20 cellular contexts compared by ENCODE assay signal in the genomic region with DNA sequence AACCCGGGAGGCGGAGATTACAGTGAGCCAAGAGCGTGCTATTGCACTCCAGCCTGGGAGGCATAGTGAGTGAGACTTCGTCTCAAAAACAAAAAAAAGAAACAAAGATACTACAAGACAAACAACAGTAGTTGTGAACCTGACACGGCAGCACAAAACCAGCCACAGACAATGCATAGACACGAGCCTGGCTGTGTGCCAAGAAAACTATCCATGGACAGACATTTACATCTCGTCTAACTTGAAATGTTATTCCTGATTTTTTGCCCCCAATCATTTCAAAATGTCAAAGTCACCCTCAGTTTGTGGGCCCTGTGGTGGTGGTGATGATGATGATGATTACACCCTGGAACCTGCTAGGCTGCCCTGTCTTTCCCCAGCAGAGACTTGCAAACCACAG. TPM values are rescaled to one million over a fixed set of nuclear protein-coding genes. Genes with fewer than 3 reads are reported as not detected.
DNase-seq lines count a peak whose midpoint lies in the region; ATAC-seq and TF ChIP-seq lines count a peak whose summit lies in the region.
"Had no signal": no experiment of that assay in that cellular context is flagged by ENCODE, and none has a peak within 500 bp of the region (broad histone marks: within the 10 kb centered on the region; RNA-seq: fewer than 3 reads in every experiment).

No MANE protein-coding gene starts in this region.

- no peak for TF ChIP-seq EP300 in suprapubic skin (IDR thresholded peaks at IDR 0.05)

- no peaks in the 10 kb centered on the region for H3K9me3 Mint-ChIP-seq in activated T-helper 17 cell treated with anti-CD3 and anti-CD28 coated beads, Interleukin-2, amount 50 U/mL, for 72 hours
- no peaks in the 10 kb centered on the region for H3K9me3 Mint-ChIP-seq in activated CD8-positive, alpha-beta T cell treated with anti-CD3 and anti-CD28 coated beads for 36 hours
- H3K9me3 Mint-ChIP-seq: activated T-cell treated with anti-CD3 and anti-CD28 coated beads, Interleukin-2, amount 50 U/mL, for 4 hours had no signal

- no peak overlapping the region for H3K9ac ChIP-seq in muscle layer of colon (ENCODE audit: low read length)

- peaks cover 5% of the 10 kb centered on the region for H3K4me1 Mint-ChIP-seq in activated T-helper 17 cell treated with anti-CD3 and anti-CD28 coated beads, Interleukin-2, amount 50 U/mL, for 72 hours
- peaks cover 41% of the 10 kb centered on the region for H3K4me1 Mint-ChIP-seq in activated CD8-positive, alpha-beta T cell treated with anti-CD3 and anti-CD28 coated beads for 36 hours (ENCODE audit: low read depth)

- intact Hi-C loops in Right ventricle myocardium superior (cut with DNase I): no loop called here
- intact Hi-C loops in activated CD8-positive, alpha-beta T cell treated with anti-CD3 and anti-CD28 coated beads for 36 hours (cut with micrococcal nuclease): no loop called here

- peak overlapping the region; percentile 19 for H3K27ac Mint-ChIP-seq in activated T-helper 17 cell treated with anti-CD3 and anti-CD28 coated beads, Interleukin-2, amount 50 U/mL, for 72 hours
- no peak overlapping the region for H3K27ac Mint-ChIP-seq in activated CD8-positive, alpha-beta T cell treated with anti-CD3 and anti-CD28 coated beads for 36 hours

- peaks cover 89% of the 10 kb centered on the region for H3K36me3 Mint-ChIP-seq in activated T-helper 17 cell treated with anti-CD3 and anti-CD28 coated beads, Interleukin-2, amount 50 U/mL, for 72 hours (ENCODE audit: low read depth)
- H3K36me3 Mint-ChIP-seq in activated CD8-positive, alpha-beta T cell treated with anti-CD3 and anti-CD28 coated beads for 36 hours (ENCODE audit: low read depth): peaks cover 51% of the 10 kb centered on the region

- no peaks in the 10 kb centered on the region for H3K27me3 Mint-ChIP-seq in activated T-helper 17 cell treated with anti-CD3 and anti-CD28 coated beads, Interleukin-2, amount 50 U/mL, for 72 hours
- no peaks in the 10 kb centered on the region for H3K27me3 Mint-ChIP-seq in activated CD8-positive, alpha-beta T cell treated with anti-CD3 and anti-CD28 coated beads for 36 hours

- no peak for DNase-seq in cardiac muscle cell (ENCODE audit: low read depth in 1 of 2, low spot score in 1 of 2)
- DNase-seq in Right ventricle myocardium superior: no peak
- DNase-seq in suprapubic skin (ENCODE audit: low spot score in 2 of 2): no peak
- DNase-seq in NCI-H82 treated with DMSO at 0.1 percent for 48 hours (lab: John Stamatoyannopoulos, UW; ENCODE audit: unreplicated experiment): no peak
- no peak for DNase-seq in activated CD8-positive, alpha-beta T cell treated with anti-CD3 and anti-CD28 coated beads for 36 hours
- DNase-seq: activated CD4-positive, alpha-beta T cell treated with anti-CD3 and anti-CD28 coated beads for 48 hours; activated T-cell treated with anti-CD3 and anti-CD28 coated beads, Interleukin-2, amount 50 U/mL, for 4 hours; amniotic stem cell; foreskin fibroblast; Karpas-422; midbrain; NK-92 treated with Interleukin-12 subunit alpha and Interleukin-12 subunit beta, amount 100 ng/mL, for 24 hours; nucleus accumbens had no signal

- ATAC-seq in Right ventricle myocardium superior (ENCODE audit: poor library complexity): no peak
- no peak for ATAC-seq in activated T-helper 17 cell treated with anti-CD3 and anti-CD28 coated beads, Interleukin-2, amount 50 U/mL, for 72 hours (replicated peaks)
- ATAC-seq in HG03520 (IDR thresholded peaks at IDR 0.05; ENCODE audit: unreplicated experiment): no peak
- no peak for ATAC-seq in activated CD8-positive, alpha-beta T cell treated with anti-CD3 and anti-CD28 coated beads for 36 hours
- ATAC-seq: activated T-cell treated with anti-CD3 and anti-CD28 coated beads, Interleukin-2, amount 50 U/mL, for 4 hours had no signal

- TF ChIP-seq POLR2A in suprapubic skin (IDR thresholded peaks at IDR 0.05): no peak

- H3K36me3 ChIP-seq in cardiac muscle cell (peaks cover 43% of the 10 kb centered on the region), muscle layer of colon (ENCODE audit: insufficient read depth, low read length) (peaks cover 80% of the 10 kb centered on the region), suprapubic skin (peaks cover 74% of the 10 kb centered on the region)

- peak overlapping the region; percentile 86 for H3K27ac ChIP-seq in cardiac muscle cell
- peak overlapping the region; percentile 12 for H3K27ac ChIP-seq in muscle layer of colon (ENCODE audit: low read depth, low read length)
- H3K27ac ChIP-seq in suprapubic skin: no peak overlapping the region

- 57% methylated on average over 7 of the region's 7 CpGs for WGBS in suprapubic skin

- no peak for TF ChIP-seq CTCF in cardiac muscle cell (IDR thresholded peaks at IDR 0.05; ENCODE audit: low read depth, low read length)
- no peak for TF ChIP-seq CTCF in suprapubic skin (IDR thresholded peaks at IDR 0.05)
- no peak for TF ChIP-seq CTCF in activated CD8-positive, alpha-beta T cell treated with anti-CD3 and anti-CD28 coated beads for 36 hours (IDR thresholded peaks at IDR 0.05)

- no peaks in the 10 kb centered on the region for H3K9me3 ChIP-seq in cardiac muscle cell (ENCODE audit: low read depth)
- no peaks in the 10 kb centered on the region for H3K9me3 ChIP-seq in muscle layer of colon (ENCODE audit: low read length)
- H3K9me3 ChIP-seq in suprapubic skin: no peaks in the 10 kb centered on the region
- H3K9me3 ChIP-seq: HAP-1 had no signal

- CTCF ChIA-PET in activated CD8-positive, alpha-beta T cell treated with anti-CD3 and anti-CD28 coated beads for 36 hours (lab: Charles Lee): no interaction called here

- no peak overlapping the region for H3K4me3 ChIP-seq in cardiac muscle cell
- H3K4me3 ChIP-seq in muscle layer of colon (ENCODE audit: low read depth in 1 of 2, low read length in 2 of 2): peak overlapping the region; percentile 15 to 16
- peak overlapping the region; percentile 98 for H3K4me3 ChIP-seq in suprapubic skin
- H3K4me3 ChIP-seq: HAP-1, skin epidermis had no signal

- H3K4me1 ChIP-seq in cardiac muscle cell (ENCODE audit: low read depth): peaks cover 31% of the 10 kb centered on the region
- H3K4me1 ChIP-seq in muscle layer of colon (ENCODE audit: insufficient read depth, low read length): peaks cover 39% of the 10 kb centered on the region
- peaks cover 56% of the 10 kb centered on the region for H3K4me1 ChIP-seq in suprapubic skin

- POLR2A ChIA-PET in activated CD8-positive, alpha-beta T cell treated with anti-CD3 and anti-CD28 coated beads for 36 hours (lab: Charles Lee): interaction anchor here (1.3 kb wide), 1 partner anchor 11 kb away, joined by 3 read pairs; no protein-coding TSS in a partner anchor

- H3K4me3 Mint-ChIP-seq in activated T-helper 17 cell treated with anti-CD3 and anti-CD28 coated beads, Interleukin-2, amount 50 U/mL, for 72 hours: no peak overlapping the region
- no peak overlapping the region for H3K4me3 Mint-ChIP-seq in activated CD8-positive, alpha-beta T cell treated with anti-CD3 and anti-CD28 coated beads for 36 hours
- H3K4me3 Mint-ChIP-seq: activated T-cell treated with anti-CD3 and anti-CD28 coated beads, Interleukin-2, amount 50 U/mL, for 4 hours had no signal

- H3K27me3 ChIP-seq in cardiac muscle cell (no peaks in the 10 kb centered on the region), muscle layer of colon (ENCODE audit: control insufficient read depth in 1 of 2, insufficient read depth in 2 of 2, low read length in 2 of 2) (no peaks in the 10 kb centered on the region), suprapubic skin (no peaks in the 10 kb centered on the region)

RNA-seq across cellular contexts. Expression of a gene that starts 6.3 kb away (rescaled TPM):
- total RNA-seq in cardiac muscle cell (62.7 and 90.5 TPM in 2 replicates), Right ventricle myocardium superior (111 TPM), suprapubic skin (100 to 1,000 TPM; 105 to 125 (median 118) TPM)
- polyA plus RNA-seq in cardiac muscle cell: 37.3 and 40.6 TPM in 2 replicates
- total RNA-seq in activated T-helper 17 cell treated with anti-CD3 and anti-CD28 coated beads, Interleukin-2, amount 50 U/mL, for 72 hours: 10 to 100 TPM; 32.3 to 35.3 TPM
- 10 to 100 TPM; 17.9 to 18.1 TPM for total RNA-seq in activated CD8-positive, alpha-beta T cell treated with anti-CD3 and anti-CD28 coated beads for 36 hours

RNA-seq across cellular contexts. Expression of a gene that starts 16.6 kb away (rescaled TPM):
- 38.5 and 46.3 TPM in 2 replicates for total RNA-seq in cardiac muscle cell
- polyA plus RNA-seq in cardiac muscle cell: 22.4 and 28.8 TPM in 2 replicates
- total RNA-seq in Right ventricle myocardium superior: 11.7 TPM
- total RNA-seq in activated T-helper 17 cell treated with anti-CD3 and anti-CD28 coated beads, Interleukin-2, amount 50 U/mL, for 72 hours: 10 to 100 TPM; 22.0 to 28.5 TPM
- 10 to 100 TPM; 17.8 to 26.7 (median 21.6) TPM for total RNA-seq in suprapubic skin
- 10 to 100 TPM; 22.4 to 32.1 TPM for total RNA-seq in activated CD8-positive, alpha-beta T cell treated with anti-CD3 and anti-CD28 coated beads for 36 hours

RNA-seq across cellular contexts. Expression of a gene that starts 17.2 kb away (rescaled TPM):
- total RNA-seq in cardiac muscle cell (20.6 and 31.6 TPM in 2 replicates), Right ventricle myocardium superior (8.6 TPM), suprapubic skin (10 to 100 TPM; 12.6 to 21.7 (median 17.0) TPM)
- polyA plus RNA-seq in cardiac muscle cell: 16.8 and 25.9 TPM in 2 replicates
- 10 to 100 TPM; 14.8 to 23.7 TPM for total RNA-seq in activated T-helper 17 cell treated with anti-CD3 and anti-CD28 coated beads, Interleukin-2, amount 50 U/mL, for 72 hours
- 10 to 100 TPM; 12.5 to 14.8 TPM for total RNA-seq in activated CD8-positive, alpha-beta T cell treated with anti-CD3 and anti-CD28 coated beads for 36 hours

RNA-seq across cellular contexts. Expression of a gene that starts 28.3 kb away (rescaled TPM):
- total RNA-seq in cardiac muscle cell (46.0 and 55.5 TPM in 2 replicates), Right ventricle myocardium superior (11.5 TPM), suprapubic skin (10 to 100 TPM; 13.2 to 31.8 (median 24.8) TPM)
- 35.1 and 43.7 TPM in 2 replicates for polyA plus RNA-seq in cardiac muscle cell
- 10 to 100 TPM; 19.3 to 34.6 TPM for total RNA-seq in activated T-helper 17 cell treated with anti-CD3 and anti-CD28 coated beads, Interleukin-2, amount 50 U/mL, for 72 hours
- total RNA-seq in activated CD8-positive, alpha-beta T cell treated with anti-CD3 and anti-CD28 coated beads for 36 hours: 10 to 100 TPM; 19.0 to 24.5 TPM

RNA-seq across cellular contexts. Expression of a gene that starts 41.2 kb away (rescaled TPM):
- total RNA-seq in cardiac muscle cell: not detected in 2 replicates
- 0.17 TPM in 1 of 2 replicates, not detected in the other for polyA plus RNA-seq in cardiac muscle cell
- not detected for total RNA-seq in Right ventricle myocardium superior
- not detected for total RNA-seq in activated T-helper 17 cell treated with anti-CD3 and anti-CD28 coated beads, Interleukin-2, amount 50 U/mL, for 72 hours
- total RNA-seq in suprapubic skin: under 1 TPM in 2 of 4 donors, not detected in 2; 0.40 to 0.45 TPM
- not detected for total RNA-seq in activated CD8-positive, alpha-beta T cell treated with anti-CD3 and anti-CD28 coated beads for 36 hours
- total RNA-seq: activated T-cell treated with anti-CD3 and anti-CD28 coated beads, Interleukin-2, amount 50 U/mL, for 4 hours; cerebellum; urinary bladder had no signal
